Comparison of ENCODE assay signal across 1 cellular context in genomic region chr9:123348317-123348992, GRCh38.
TF ChIP-seq lines count a peak whose summit lies in the region.

No MANE protein-coding gene starts in this region.

TF ChIP-seq in H1, 55 proteins besides CTCF, POLR2A, EP300 and RAD21 (continued from another document):
- TF ChIP-seq SIX5 (IDR thresholded peaks at IDR 0.05; ENCODE audit: low read depth, low read length) (no peak), TCF12 (IDR thresholded peaks at IDR 0.05; ENCODE audit: low read depth, low read length) (no peak), TAF7 (optimal IDR thresholded peaks at IDR 0.05; ENCODE audit: borderline replicate concordance, low read depth, low read length) (no peak), NANOG (IDR thresholded peaks at IDR 0.05; ENCODE audit: insufficient read depth, low read depth, low read length, poor library complexity, severe bottlenecking) (no peak)
